Comparison of ENCODE assay signal across 1 cellular context in the genomic region with DNA sequence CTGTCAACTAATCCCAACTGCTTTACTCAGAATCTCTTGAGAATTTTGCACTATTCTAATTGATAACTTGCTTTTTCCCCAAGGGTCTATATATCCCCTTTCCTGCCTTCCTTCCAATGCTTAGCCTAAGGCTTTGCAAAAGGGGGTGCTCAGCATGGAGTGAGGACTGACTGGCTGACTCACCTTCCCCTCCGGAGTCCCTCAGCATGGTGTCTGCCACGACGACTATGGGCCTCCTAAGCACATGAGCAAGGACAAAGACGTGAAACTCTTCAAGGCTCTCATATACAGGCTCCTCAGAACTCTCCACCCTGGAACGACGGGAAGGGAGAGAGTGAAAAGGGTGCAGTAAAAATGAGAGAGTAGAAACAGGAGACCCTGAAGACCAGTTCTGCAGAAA.
TF ChIP-seq lines count a peak whose summit lies in the region.

No MANE protein-coding gene starts in this region.

TF ChIP-seq in H1, 55 proteins besides CTCF, POLR2A, EP300 and RAD21:
- TF ChIP-seq, protein P1, sequence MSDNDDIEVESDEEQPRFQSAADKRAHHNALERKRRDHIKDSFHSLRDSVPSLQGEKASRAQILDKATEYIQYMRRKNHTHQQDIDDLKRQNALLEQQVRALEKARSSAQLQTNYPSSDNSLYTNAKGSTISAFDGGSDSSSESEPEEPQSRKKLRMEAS (IDR thresholded peaks at IDR 0.05): 0 out of 2 replicates have a peak, but pooled peaks have one; percentile 21
- TF ChIP-seq JUN (IDR thresholded peaks at IDR 0.05; ENCODE audit: low read depth, low read length): no peak
